Comparison of ENCODE assay signal across 6 cellular contexts in genomic region chr6:115393821-115394220, GRCh38.
"Had no signal": no experiment of that assay in that cellular context is flagged by ENCODE, and none has a peak within 500 bp of the region (broad histone marks: within the 10 kb centered on the region; RNA-seq: fewer than 3 reads in every experiment).

No MANE protein-coding gene starts in this region.

- ATAC-seq: GM23338, HCT116, K562 had no signal

- H3K9me3 ChIP-seq: HAP-1 had no signal

- H3K4me1 ChIP-seq: HAP-1 had no signal

- H3K36me3 ChIP-seq: HAP-1 had no signal

- DNase-seq: HFFc6, IMR-90 had no signal

- H3K4me3 ChIP-seq: GM23338, HAP-1, K562 had no signal
